28 cellular contexts compared by ENCODE assay signal in genomic region chr7:159281573-159281972, GRCh38.
DNase-seq lines count a peak whose midpoint lies in the region; ATAC-seq and TF ChIP-seq lines count a peak whose summit lies in the region.
"Had no signal": no experiment of that assay in that cellular context is flagged by ENCODE, and none has a peak within 500 bp of the region (broad histone marks: within the 10 kb centered on the region; RNA-seq: fewer than 3 reads in every experiment).

No MANE protein-coding gene starts in this region.

- H3K36me3 ChIP-seq in body of pancreas (replicated peaks in 1 of 2; ENCODE audit: insufficient read depth in 1 of 2, low read depth in 2 of 2) = no peaks in the 10 kb centered on the region
- H3K36me3 ChIP-seq in stomach = no peaks in the 10 kb centered on the region
- H3K36me3 ChIP-seq: BE2C; BLaER1; BLaER1 treated with 17β-estradiol and CSF1 and Interleukin-3, amounts not matched to agents 10 nM and 100 nM had no signal

- 39 to 70% methylated on average over 2 to 3 of the region's 3 CpGs for WGBS in body of pancreas, 2 donors
- 24 to 78% (median 61%) methylated on average over 3 of the region's 3 CpGs for WGBS in stomach, 5 donors

- TF ChIP-seq POLR2A in body of pancreas (IDR thresholded peaks at IDR 0.05) = no peak
- no peak for TF ChIP-seq POLR2A in stomach (IDR thresholded peaks at IDR 0.05)

- no peak for TF ChIP-seq EP300 in stomach (IDR thresholded peaks at IDR 0.05)

- no peaks in the 10 kb centered on the region for H3K4me1 ChIP-seq in body of pancreas
- no peaks in the 10 kb centered on the region for H3K4me1 ChIP-seq in stomach
- H3K4me1 ChIP-seq: A549, BE2C, Caco-2 had no signal

- H3K27ac ChIP-seq in body of pancreas (no peak overlapping the region), stomach (no peak overlapping the region)
- H3K27ac ChIP-seq: 22Rv1; A549; BLaER1; BLaER1 treated with 17β-estradiol and CSF1 and Interleukin-3, amounts not matched to agents 10 nM and 100 nM; C4-2B had no signal

- H3K27me3 ChIP-seq in body of pancreas (no peaks in the 10 kb centered on the region), stomach (no peaks in the 10 kb centered on the region)
- H3K27me3 ChIP-seq: BE2C; BLaER1; BLaER1 treated with 17β-estradiol and CSF1 and Interleukin-3, amounts not matched to agents 10 nM and 100 nM had no signal

- H3K4me3 ChIP-seq in body of pancreas (no peak overlapping the region), stomach (no peak overlapping the region)
- H3K4me3 ChIP-seq: A549; BLaER1; BLaER1 treated with 17β-estradiol and CSF1 and Interleukin-3, amounts not matched to agents 10 nM and 100 nM had no signal

- no peaks in the 10 kb centered on the region for H3K9me3 ChIP-seq in body of pancreas
- peaks cover 0 to 8% (median 2%) of the 10 kb centered on the region in 4 donors for H3K9me3 ChIP-seq in stomach
- H3K9me3 ChIP-seq: BE2C, Caco-2 had no signal

- TF ChIP-seq CTCF in body of pancreas (IDR thresholded peaks at IDR 0.05) (no peak), stomach (IDR thresholded peaks at IDR 0.05) (no peak)

- intact Hi-C loops in body of pancreas (cut with DNase I) = no loop called here
- intact Hi-C loops in stomach (cut with DNase I; ENCODE audit: low total_unique reads) = no loop called here

- ATAC-seq in body of pancreas (no peak), HG03565 (IDR thresholded peaks at IDR 0.05; ENCODE audit: unreplicated experiment) (no peak), SK-N-SH treated with all-trans-retinoic acid at 6 μM for 48 hours (no peak)
- ATAC-seq: A549; CD8-positive, alpha-beta T cell had no signal

- DNase-seq in body of pancreas (peak in 3 of 4 donors; percentile 25 to 61 (median 41)), stomach (peak; percentile 37)
- DNase-seq: 8988T; ACHN; AML-193; BE2C; C1 segment of cervical spinal cord; Caco-2; Calu3; CD4-positive, alpha-beta memory T cell; CD4-positive, alpha-beta T cell; CD4-positive, CD25-positive, alpha-beta regulatory T cell; CD8-positive, alpha-beta memory T cell; CD8-positive, alpha-beta T cell; COR-L47; DMS 273 treated with DMSO at 0.1 percent for 48 hours; DMS153; DMS79; DMS79 treated with DMSO at 0.1 percent for 48 hours; DND-41; EL had no signal

TF ChIP-seq in SK-N-SH treated with all-trans-retinoic acid at 6 μM for 48 hours, 23 proteins besides CTCF, POLR2A, EP300 and RAD21:
- TF ChIP-seq CSDC2 (CRISPR knock-in tag; IDR thresholded peaks at IDR 0.05) (no peak), ZFP30 (CRISPR knock-in tag; IDR thresholded peaks at IDR 0.05) (no peak), ISL1 (CRISPR knock-in tag; IDR thresholded peaks at IDR 0.05) (no peak), ZNF565 (CRISPR knock-in tag; conservative IDR thresholded peaks at IDR 0.05; ENCODE audit: low read depth) (no peak), RARB (CRISPR knock-in tag; IDR thresholded peaks at IDR 0.05) (no peak), CSRNP3 (CRISPR knock-in tag; IDR thresholded peaks at IDR 0.05) (no peak)
